ENCODE assay signal across 9 cellular contexts in genomic region chr11:128507936-128508335, GRCh38.
DNase-seq lines count a peak whose midpoint lies in the region; ATAC-seq and TF ChIP-seq lines count a peak whose summit lies in the region.
"Had no signal": no experiment of that assay in that cellular context is flagged by ENCODE, and none has a peak within 500 bp of the region (broad histone marks: within the 10 kb centered on the region; RNA-seq: fewer than 3 reads in every experiment).

No MANE protein-coding gene starts in this region.

- H3K27ac Mint-ChIP-seq in central memory CD8-positive, alpha-beta T cell (ENCODE audit: low read depth), result peak overlapping the region; percentile 91

- peaks cover 46 to 50% of the 10 kb centered on the region in 2 donors for H3K4me1 ChIP-seq in mucosa of rectum (ENCODE audit: control insufficient read depth in 2 of 2, insufficient read depth in 2 of 2, low read length in 2 of 2)

- peak overlapping the region; percentile 90 to 92 for H3K27ac ChIP-seq in mucosa of rectum (ENCODE audit: low read depth in 2 of 2, low read length in 2 of 2)

- H3K9ac ChIP-seq in mucosa of rectum (ENCODE audit: low read depth in 1 of 2, low read length in 2 of 2), result peak overlapping the region; percentile 48 to 72

- no peaks in the 10 kb centered on the region for H3K27me3 ChIP-seq in mucosa of rectum (ENCODE audit: control insufficient read depth in 2 of 2, insufficient read depth in 2 of 2, low read length in 2 of 2)

- H3K27me3 Mint-ChIP-seq in central memory CD8-positive, alpha-beta T cell, result no peaks in the 10 kb centered on the region

- H3K9me3 ChIP-seq in mucosa of rectum (ENCODE audit: control insufficient read depth in 2 of 2, low read length in 2 of 2), result no peaks in the 10 kb centered on the region

- ATAC-seq in central memory CD8-positive, alpha-beta T cell (replicated peaks; ENCODE audit: extremely low read depth, poor library complexity, severe bottlenecking), result peak; percentile 21
- no peak for ATAC-seq in HG03342 (IDR thresholded peaks at IDR 0.05; ENCODE audit: unreplicated experiment)

- peak overlapping the region; percentile 98 for H3K4me3 Mint-ChIP-seq in central memory CD8-positive, alpha-beta T cell

- peak overlapping the region in 1 of 2 donors; percentile 68 for H3K4me3 ChIP-seq in mucosa of rectum (ENCODE audit: low read length in 2 of 2)

- no peak for TF ChIP-seq CTCF in GM13976 (IDR thresholded peaks at IDR 0.05; ENCODE audit: borderline replicate concordance, control extremely low read depth, extremely low read depth, insufficient read depth, missing control alignments)

- DNase-seq in stimulated activated CD4-positive, alpha-beta T cell treated with anti-CD3 and anti-CD28 coated beads, Interleukin-4, amount 100 ng/mL, for 24 hours, result peak; percentile 26
- DNase-seq in stimulated activated CD4-positive, alpha-beta T cell treated with anti-CD3 and anti-CD28 coated beads, Interleukin-2, amount 100 ng/mL, for 48 hours, result no peak
- no peak for DNase-seq in central memory CD8-positive, alpha-beta T cell (ENCODE audit: low spot score in 2 of 2)
- DNase-seq in NK-92 treated with Interleukin-12 subunit alpha and Interleukin-12 subunit beta, amount 100 ng/mL, for 24 hours (lab: John Stamatoyannopoulos, UW), result no peak
- DNase-seq in NCI-H128 (lab: John Stamatoyannopoulos, UW; ENCODE audit: unreplicated experiment), result no peak
- no peak for DNase-seq in GM13976 (ENCODE audit: low spot score)

- H3K4me1 Mint-ChIP-seq in central memory CD8-positive, alpha-beta T cell, result peaks cover 95% of the 10 kb centered on the region

- peaks cover 80% of the 10 kb centered on the region for H3K36me3 Mint-ChIP-seq in central memory CD8-positive, alpha-beta T cell (ENCODE audit: insufficient read depth)
- H3K36me3 Mint-ChIP-seq: brain had no signal

- H3K9me3 Mint-ChIP-seq in central memory CD8-positive, alpha-beta T cell, result no peaks in the 10 kb centered on the region

- in situ Hi-C loops in GM13976 (cut with MboI; ENCODE audit: low sequenced_read_pairs, unreplicated experiment), result no loop called here

- H3K36me3 ChIP-seq in mucosa of rectum (ENCODE audit: control insufficient read depth in 2 of 2, insufficient read depth in 2 of 2, low read length in 2 of 2), result peaks cover under 1 to 3% of the 10 kb centered on the region in 2 donors
